Comparison of ENCODE assay signal across 2 cellular contexts in the genomic region with DNA sequence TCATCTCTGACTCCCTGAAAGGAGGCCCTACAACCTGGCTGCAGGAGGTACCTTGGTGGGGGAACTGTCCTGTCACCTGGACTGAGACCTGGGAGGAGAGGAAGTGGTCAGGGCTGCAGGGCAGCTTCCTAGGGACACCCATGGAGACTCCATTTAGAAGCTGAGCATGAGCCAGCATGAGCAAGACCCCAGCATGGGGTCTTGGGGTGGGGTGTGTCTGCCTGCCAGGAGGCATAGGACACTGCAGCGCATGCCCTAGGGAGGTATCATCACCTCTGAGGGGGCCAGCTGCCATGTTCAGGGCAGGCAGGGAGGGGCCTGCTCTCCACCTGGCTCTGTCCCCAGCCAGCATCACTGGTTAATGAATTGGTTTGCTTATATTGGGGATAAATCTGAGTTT.
TF ChIP-seq lines count a peak whose summit lies in the region.

No MANE protein-coding gene starts in this region.

TF ChIP-seq in HEK293, 187 proteins besides CTCF, POLR2A, EP300 and RAD21:
- TF ChIP-seq INSM2 (tag by site-specific recombination; IDR thresholded peaks at IDR 0.05) (no peak), GLIS1 (tag by site-specific recombination; IDR thresholded peaks at IDR 0.05) (peak; percentile 97), ZIC2 (tag by site-specific recombination; IDR thresholded peaks at IDR 0.05) (peak; percentile 55)
TF ChIP-seq in HEK293: peak in this region for 2.

TF ChIP-seq in H1, 55 proteins besides CTCF, POLR2A, EP300 and RAD21 (continued from another document):
- no peak for TF ChIP-seq TBP (IDR thresholded peaks at IDR 0.05; ENCODE audit: low read depth, low read length)
